Comparison of ENCODE assay signal across 22 cellular contexts in the genomic region with DNA sequence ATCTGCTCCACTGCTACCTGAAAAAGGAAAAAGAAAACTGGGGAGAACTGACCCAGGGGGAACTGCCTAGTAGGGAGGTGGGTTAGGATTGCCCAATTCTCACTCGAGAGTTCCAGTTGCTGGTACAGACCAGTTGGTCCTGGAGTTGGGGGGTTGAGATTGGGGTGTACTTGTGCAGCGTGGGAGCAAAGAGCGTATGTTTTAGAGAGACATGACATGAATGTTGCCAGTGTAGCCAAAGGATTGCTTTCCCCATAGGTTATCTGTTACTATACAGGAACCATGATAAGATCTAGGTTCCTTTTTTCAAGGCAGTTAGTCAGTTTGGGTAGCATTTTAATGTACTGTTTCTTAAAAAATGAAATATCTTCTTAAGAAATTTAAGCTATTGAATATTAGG.
"Had no signal": no experiment of that assay in that cellular context is flagged by ENCODE, and none has a peak within 500 bp of the region (broad histone marks: within the 10 kb centered on the region; RNA-seq: fewer than 3 reads in every experiment).

No MANE protein-coding gene starts in this region.

- H3K4me1 Mint-ChIP-seq: nephron; stimulated activated naive B cell treated with anti-CD40 and anti-IgM and Interleukin-4, amounts not matched to agents 10 μg/mL and 1 μg/mL and 100 μg/mL, for 72 hours had no signal

- H3K9me3 ChIP-seq: adrenal gland, breast epithelium, gastrocnemius medialis, thoracic aorta, upper lobe of left lung had no signal

- DNase-seq: activated CD4-positive, alpha-beta T cell treated with anti-CD3 and anti-CD28 coated beads for 1 hour; activated CD8-positive, alpha-beta memory T cell treated with anti-CD3 and anti-CD28 coated beads for 24 hours; activated CD8-positive, alpha-beta memory T cell treated with anti-CD3 and anti-CD28 coated beads, Interleukin-2, amount 50 U/mL, for 48 hours; activated effector memory CD4-positive, alpha-beta T cell treated with anti-CD3 and anti-CD28 coated beads, Interleukin-2, amount 50 U/mL, for 16 hours; activated naive CD4-positive, alpha-beta T cell treated with anti-CD3 and anti-CD28 coated beads, Interleukin-2, amount 50 U/mL, for 16 hours; activated T-cell treated with anti-CD3 and anti-CD28 coated beads, Interleukin-2, amount 50 U/mL, for 48 hours; adrenal gland; effector CD4-positive, alpha-beta T cell; gastrocnemius medialis; head of caudate nucleus; kidney; occipital lobe; stimulated activated naive B cell treated with anti-CD40 and anti-IgM and Interleukin-4, amounts not matched to agents 10 μg/mL and 1 μg/mL and 100 μg/mL, for 72 hours; upper lobe of left lung; WERI-Rb-1 had no signal

- H3K27me3 Mint-ChIP-seq: progenitor cell of endocrine pancreas; stimulated activated naive B cell treated with anti-CD40 and anti-IgM and Interleukin-4, amounts not matched to agents 10 μg/mL and 1 μg/mL and 100 μg/mL, for 72 hours had no signal

- H3K27me3 ChIP-seq: adrenal gland, breast epithelium, gastrocnemius medialis, upper lobe of left lung had no signal

- H3K27ac ChIP-seq: adrenal gland, breast epithelium, coronary artery, gastrocnemius medialis, thoracic aorta, upper lobe of left lung, WERI-Rb-1 had no signal

- H3K4me3 ChIP-seq: adrenal gland, breast epithelium, coronary artery, gastrocnemius medialis, lung, thoracic aorta, upper lobe of left lung had no signal

- H3K27ac Mint-ChIP-seq: nephron; progenitor cell of endocrine pancreas; stimulated activated naive B cell treated with anti-CD40 and anti-IgM and Interleukin-4, amounts not matched to agents 10 μg/mL and 1 μg/mL and 100 μg/mL, for 72 hours; T-helper 2 cell treated with Interferon-gamma antibody and Interleukin-4, amounts not matched to agents 5 μg/mL and 100 μg/mL, for 36 hours had no signal

- H3K4me3 Mint-ChIP-seq: nephron; stimulated activated naive B cell treated with anti-CD40 and anti-IgM and Interleukin-4, amounts not matched to agents 10 μg/mL and 1 μg/mL and 100 μg/mL, for 72 hours; T-helper 2 cell treated with Interferon-gamma antibody and Interleukin-4, amounts not matched to agents 5 μg/mL and 100 μg/mL, for 36 hours had no signal

- H3K4me1 ChIP-seq: adrenal gland, breast epithelium, gastrocnemius medialis, upper lobe of left lung had no signal

- H3K36me3 ChIP-seq: adrenal gland, breast epithelium, thoracic aorta, upper lobe of left lung, WERI-Rb-1 had no signal

- H3K9me3 Mint-ChIP-seq: stimulated activated naive B cell treated with anti-CD40 and anti-IgM and Interleukin-4, amounts not matched to agents 10 μg/mL and 1 μg/mL and 100 μg/mL, for 72 hours; T-helper 2 cell treated with Interferon-gamma antibody and Interleukin-4, amounts not matched to agents 5 μg/mL and 100 μg/mL, for 36 hours had no signal
